ENCODE assay signal across 8 cellular contexts in genomic region chr1:116485071-116485735, GRCh38.
DNase-seq lines count a peak whose midpoint lies in the region; ATAC-seq, FAIRE-seq and TF ChIP-seq lines count a peak whose summit lies in the region.

No MANE protein-coding gene starts in this region.

- H4K8ac ChIP-seq in H1 (ENCODE audit: extremely low read depth, insufficient read depth, low read length), result no peak overlapping the region

- DNase-seq in CD4-positive, alpha-beta T cell, result peak; percentile 79 to 93 (median 86)
- DNase-seq in NCI-H82 (lab: John Stamatoyannopoulos, UW), result peak; percentile 94
- DNase-seq in activated CD8-positive, alpha-beta T cell treated with anti-CD3 and anti-CD28 coated beads, Interleukin-2, amount 10 ng/mL, durations not matched to agents 7 days and 5 days, result peak; percentile 91
- DNase-seq in H1 (ENCODE audit: low read depth in 1 of 2, low spot score in 2 of 2), result peak; percentile 70 to 97
- peak; percentile 93 for DNase-seq in midbrain (lab: John Stamatoyannopoulos, UW)
- peak; percentile 80 to 88 for DNase-seq in stimulated activated CD8-positive, alpha-beta memory T cell treated with anti-CD3 and anti-CD28 coated beads, Interleukin-2, amount 100 ng/mL, for 48 hours (ENCODE audit: low read depth in 2 of 2)

- no peak for TF ChIP-seq EP300 in H1 (IDR thresholded peaks at IDR 0.05; ENCODE audit: borderline replicate concordance in 1 of 2, low read depth in 2 of 2, low read length in 2 of 2)

- CTCF ChIA-PET in CD4-positive, alpha-beta T cell (lab: Charles Lee), result interaction anchor here (0.6 to 8.3 kb wide), 44 partner anchors 9 to 877 kb away, joined by 3 to 149 read pairs (median 4); no protein-coding TSS in a partner anchor
- CTCF ChIA-PET in activated CD8-positive, alpha-beta T cell treated with anti-CD3 and anti-CD28 coated beads, Interleukin-2, amount 10 ng/mL, durations not matched to agents 7 days and 5 days (lab: Charles Lee), result interaction anchor here (0.6 to 14.9 kb wide), 78 partner anchors 8 to 507 kb away, joined by 3 to 429 read pairs (median 4); partner anchors contain the start of genes ATP1A1 and CD58
- CTCF ChIA-PET in H1 (lab: Charles Lee; ENCODE audit: partially characterized antibody), result interaction anchor here (0.7 to 10.7 kb wide), 69 partner anchors 8 to 778 kb away, joined by 3 to 116 read pairs (median 5); no protein-coding TSS in a partner anchor

- no peak overlapping the region; the same call in 1 of the 2 replicates for H2BK15ac ChIP-seq in H1 (ENCODE audit: low read length)

- H3K4me2 ChIP-seq in H1 (ENCODE audit: insufficient read depth in 1 of 2, low read depth in 2 of 2, low read length in 2 of 2), result no peak overlapping the region

- H3K9ac ChIP-seq in H1 (replicated peaks in 1 of 4; ENCODE audit: extremely low read depth in 1 of 4, low read depth in 3 of 4, low read length in 3 of 4), result no peak overlapping the region

- H4K5ac ChIP-seq in H1 (ENCODE audit: insufficient read length, low read depth, low read length), result peak overlapping the region; percentile 4

- H3K4me3 Mint-ChIP-seq in CD4-positive, alpha-beta T cell, result no peak overlapping the region
- H3K4me3 Mint-ChIP-seq in activated CD8-positive, alpha-beta T cell treated with anti-CD3 and anti-CD28 coated beads, Interleukin-2, amount 10 ng/mL, durations not matched to agents 7 days and 5 days, result no peak overlapping the region

- H3K4me1 ChIP-seq in H1 (replicated peaks in 1 of 4; ENCODE audit: control insufficient read depth in 3 of 4, insufficient read depth in 4 of 4, low read length in 3 of 4), result no peaks in the 10 kb centered on the region; a peak in 1 of 7 replicates

- H2BK120ac ChIP-seq in H1 (replicated peaks; ENCODE audit: low read depth, low read length), result no peak overlapping the region

- H3K23me2 ChIP-seq in H1 (ENCODE audit: low read depth, low read length), result no peaks in the 10 kb centered on the region

- no peak overlapping the region for H3K14ac ChIP-seq in H1 (ENCODE audit: insufficient read length)

- peak; percentile 90 for ATAC-seq in CD4-positive, alpha-beta T cell (ENCODE audit: poor library complexity)
- ATAC-seq in GM19452 (IDR thresholded peaks at IDR 0.05; ENCODE audit: unreplicated experiment), result peak; percentile 81
- peak; percentile 86 for ATAC-seq in HG03565 (IDR thresholded peaks at IDR 0.05; ENCODE audit: unreplicated experiment)
- ATAC-seq in activated CD8-positive, alpha-beta T cell treated with anti-CD3 and anti-CD28 coated beads, Interleukin-2, amount 10 ng/mL, durations not matched to agents 7 days and 5 days, result peak; percentile 96

- H3K36me3 ChIP-seq in H1 (ENCODE audit: control insufficient read depth in 2 of 4, insufficient read depth in 4 of 4, low read length in 3 of 4), result no peaks in the 10 kb centered on the region

- H3K79me2 ChIP-seq in H1 (ENCODE audit: control insufficient read depth in 1 of 2, insufficient read depth in 2 of 2, low read length in 2 of 2), result no peaks in the 10 kb centered on the region

- no peaks in the 10 kb centered on the region for H3K9me3 Mint-ChIP-seq in CD4-positive, alpha-beta T cell
- no peaks in the 10 kb centered on the region for H3K9me3 Mint-ChIP-seq in activated CD8-positive, alpha-beta T cell treated with anti-CD3 and anti-CD28 coated beads, Interleukin-2, amount 10 ng/mL, durations not matched to agents 7 days and 5 days (ENCODE audit: insufficient read depth)

- H3K4me3 ChIP-seq in H1 (ENCODE audit: extremely low read depth in 1 of 4, insufficient read depth in 2 of 4, low read depth in 3 of 4, low read length in 4 of 4), result no peak overlapping the region

- no peaks in the 10 kb centered on the region for H4K20me1 ChIP-seq in H1 (replicated peaks in 1 of 2; ENCODE audit: control insufficient read depth in 1 of 2, insufficient read depth in 2 of 2, low read length in 2 of 2)

- TF ChIP-seq POLR2A in H1 (IDR thresholded peaks at IDR 0.05; ENCODE audit: control extremely low read depth in 1 of 2, low read depth in 2 of 2, low read length in 2 of 2), result no peak

- TF ChIP-seq CTCF in CD4-positive, alpha-beta T cell (IDR thresholded peaks at IDR 0.05), result peak; percentile 99
- peak; percentile 86 to 94 (median 91) for TF ChIP-seq CTCF in H1 (IDR thresholded peaks at IDR 0.05; ENCODE audit: control extremely low read depth in 1 of 3, insufficient read depth in 1 of 3, low read depth in 1 of 3, low read length in 3 of 3)

- no peak for FAIRE-seq in H1 (lab: Jason Lieb, UNC)

- H3K36me3 Mint-ChIP-seq in CD4-positive, alpha-beta T cell (ENCODE audit: low read depth), result no peaks in the 10 kb centered on the region
- no peaks in the 10 kb centered on the region for H3K36me3 Mint-ChIP-seq in activated CD8-positive, alpha-beta T cell treated with anti-CD3 and anti-CD28 coated beads, Interleukin-2, amount 10 ng/mL, durations not matched to agents 7 days and 5 days (ENCODE audit: low read depth)

- H4K91ac ChIP-seq in H1 (replicated peaks; ENCODE audit: insufficient read length, low read length), result peak overlapping the region; percentile 81

- no peak overlapping the region for H2AK5ac ChIP-seq in H1 (ENCODE audit: low read depth, low read length)

- H2BK12ac ChIP-seq in H1 (ENCODE audit: low read depth, low read length), result peak overlapping the region; percentile 10; the same call in 1 of the 2 replicates

- POLR2A ChIA-PET in CD4-positive, alpha-beta T cell (lab: Charles Lee), result interaction anchor here (0.9 to 3.4 kb wide), 6 partner anchors 49 to 346 kb away, joined by 3 to 32 read pairs (median 4); no protein-coding TSS in a partner anchor
- POLR2A ChIA-PET in activated CD8-positive, alpha-beta T cell treated with anti-CD3 and anti-CD28 coated beads, Interleukin-2, amount 10 ng/mL, durations not matched to agents 7 days and 5 days (lab: Charles Lee), result interaction anchor here (2.1 kb wide), 1 partner anchor 346 kb away, joined by 10 read pairs; no protein-coding TSS in a partner anchor
- POLR2A ChIA-PET in H1 (lab: Charles Lee; ENCODE audit: partially characterized antibody), result interaction anchor here (1.3 to 2.0 kb wide), 5 partner anchors 28 to 319 kb away, joined by 3 to 8 read pairs (median 4); no protein-coding TSS in a partner anchor

- no peak overlapping the region for H3K27ac ChIP-seq in CD4-positive, alpha-beta T cell (ENCODE audit: low read depth, low read length)
- H3K27ac ChIP-seq in H1 (ENCODE audit: low read depth, low read length), result no peak overlapping the region

- H3K23ac ChIP-seq in H1 (ENCODE audit: insufficient read length), result no peak overlapping the region

- WGBS in H1 (ENCODE audit: extremely low coverage in 1 of 2, insufficient coverage in 1 of 2, insufficient read length in 1 of 2, insufficient replicate concordance in 2 of 2, low coverage in 1 of 2, low lambda C conversion rate in 2 of 2, missing lambda C conversion rate in 1 of 2), 2 experiments, result 48% methylated on average over 6 of the region's 6 CpGs; no CpG with 5 or more reads in 1 of the 2 experiments

- H3K56ac ChIP-seq in H1 (replicated peaks; ENCODE audit: insufficient read length, low read depth, low read length), result no peak overlapping the region

- no peak overlapping the region for H3K27ac Mint-ChIP-seq in CD4-positive, alpha-beta T cell
- H3K27ac Mint-ChIP-seq in activated CD8-positive, alpha-beta T cell treated with anti-CD3 and anti-CD28 coated beads, Interleukin-2, amount 10 ng/mL, durations not matched to agents 7 days and 5 days, result no peak overlapping the region

- H2BK5ac ChIP-seq in H1 (ENCODE audit: low read depth, low read length), result no peak overlapping the region; the same call in 1 of the 2 replicates

- H3K27me3 ChIP-seq in CD4-positive, alpha-beta T cell (ENCODE audit: control insufficient read depth, insufficient read depth, low read length), result no peaks in the 10 kb centered on the region
- no peaks in the 10 kb centered on the region; a peak in 1 of 7 replicates for H3K27me3 ChIP-seq in H1 (replicated peaks in 1 of 4; ENCODE audit: control insufficient read depth in 3 of 4, extremely low read depth in 1 of 4, insufficient read depth in 3 of 4, low read length in 3 of 4)

- no peaks in the 10 kb centered on the region for H3K9me3 ChIP-seq in CD4-positive, alpha-beta T cell (ENCODE audit: control insufficient read depth, low read length)
- H3K9me3 ChIP-seq in H1 (ENCODE audit: insufficient read depth in 2 of 2, low read depth in 1 of 2, low read length in 1 of 2), result no peaks in the 10 kb centered on the region

- intact Hi-C loops in CD4-positive, alpha-beta T cell (cut with DNase I, micrococcal nuclease), result loop anchor here (1.0 to 5.0 kb wide), 4 partner anchors 123 to 346 kb away; no protein-coding TSS in a partner anchor

- no peaks in the 10 kb centered on the region for H3K4me1 Mint-ChIP-seq in CD4-positive, alpha-beta T cell (ENCODE audit: low read depth)
- H3K4me1 Mint-ChIP-seq in activated CD8-positive, alpha-beta T cell treated with anti-CD3 and anti-CD28 coated beads, Interleukin-2, amount 10 ng/mL, durations not matched to agents 7 days and 5 days (ENCODE audit: low read depth), result peaks cover 4% of the 10 kb centered on the region

- H3K4ac ChIP-seq in H1 (replicated peaks; ENCODE audit: insufficient read length, low read depth, low read length), result no peak overlapping the region

- H3K18ac ChIP-seq in H1 (ENCODE audit: extremely low read depth, low read length), result no peak overlapping the region

- H2BK20ac ChIP-seq in H1 (ENCODE audit: low read length), result no peak overlapping the region

- H3K79me1 ChIP-seq in H1 (ENCODE audit: low read depth, low read length), result no peaks in the 10 kb centered on the region

- peak overlapping the region; percentile 95 for H2AFZ ChIP-seq in H1 (ENCODE audit: low read length)

- peak; percentile 96 to 97 for TF ChIP-seq RAD21 in H1 (IDR thresholded peaks at IDR 0.05 in 1 of 2, conservative IDR thresholded peaks at IDR 0.05 in 1 of 2; ENCODE audit: low read depth in 2 of 2, low read length in 2 of 2)

- H3K27me3 Mint-ChIP-seq in CD4-positive, alpha-beta T cell, result no peaks in the 10 kb centered on the region
- H3K27me3 Mint-ChIP-seq in activated CD8-positive, alpha-beta T cell treated with anti-CD3 and anti-CD28 coated beads, Interleukin-2, amount 10 ng/mL, durations not matched to agents 7 days and 5 days (ENCODE audit: low read depth), result peaks cover 7% of the 10 kb centered on the region

TF ChIP-seq in H1, 55 proteins besides CTCF, POLR2A, EP300 and RAD21:
- TF ChIP-seq MAFK (IDR thresholded peaks at IDR 0.05; ENCODE audit: low read depth, low read length) (peak; percentile 29; the same call in 1 of the 2 replicates), JUND (IDR thresholded peaks at IDR 0.05; ENCODE audit: low read length) (no peak), KDM5A (IDR thresholded peaks at IDR 0.05; ENCODE audit: low read length) (no peak)
